ENCODE assay signal across 8 cellular contexts in genomic region chr3:53196575-53197407, GRCh38. TPM values are rescaled to one million over a fixed set of nuclear protein-coding genes. Genes with fewer than 3 reads are reported as not detected.
DNase-seq lines count a peak whose midpoint lies in the region; ATAC-seq and TF ChIP-seq lines count a peak whose summit lies in the region.

No MANE protein-coding gene starts in this region.

- H3K4me1 ChIP-seq in A673 (ENCODE audit: insufficient read depth, low read length, poor library complexity, severe bottlenecking) (peaks cover 5% of the 10 kb centered on the region), Peyer's patch (peaks cover 0 to 11% (median 4%) of the 10 kb centered on the region in 4 donors)

- H3K4me3 ChIP-seq in A673 (ENCODE audit: low read depth, low read length, poor library complexity, severe bottlenecking) (no peak overlapping the region), Peyer's patch (no peak overlapping the region), brain microvascular endothelial cell (ENCODE audit: low read depth, low read length) (no peak overlapping the region)

- ATAC-seq in GM19351 (IDR thresholded peaks at IDR 0.05; ENCODE audit: unreplicated experiment): peak; percentile 45
- no peak for ATAC-seq in HG02571 (IDR thresholded peaks at IDR 0.05; ENCODE audit: unreplicated experiment)

- POLR2A ChIA-PET in A673 (lab: Charles Lee; ENCODE audit: low non-redundant PET): interaction anchor here (0.6 kb wide), 1 partner anchor 1615 kb away, joined by 10 read pairs; no protein-coding TSS in a partner anchor

- DNase-seq in A673 (ENCODE audit: low spot score): peak; percentile 56
- DNase-seq in Peyer's patch: peak in 2 of 3 donors; percentile 82 to 86
- DNase-seq in brain microvascular endothelial cell: peak; percentile 82
- peak; percentile 34 to 50 (median 37) for DNase-seq in stimulated activated CD4-positive, alpha-beta T cell treated with anti-CD3 and anti-CD28 coated beads, Interleukin-12 subunit alpha, Interleukin-12 subunit beta, amount 100 ng/mL, for 48 hours (ENCODE audit: low read depth in 2 of 3, low spot score in 1 of 3)
- DNase-seq in NCI-H2107 treated with DMSO at 0.1 percent for 48 hours (lab: John Stamatoyannopoulos, UW; ENCODE audit: unreplicated experiment): no peak
- no peak for DNase-seq in NCI-H774 (lab: John Stamatoyannopoulos, UW)

- TF ChIP-seq CTCF in A673 (conservative IDR thresholded peaks at IDR 0.05; ENCODE audit: low read depth, low read length) (no peak), Peyer's patch (IDR thresholded peaks at IDR 0.05) (peak in 4 of 6 experiments; percentile 3 to 30 (median 18)), brain microvascular endothelial cell (IDR thresholded peaks at IDR 0.05; ENCODE audit: low read depth, low read length, missing control alignments) (no peak)

- CTCF ChIA-PET in A673 (lab: Charles Lee): interaction anchor here (2.1 kb wide), 1 partner anchor 82 kb away, joined by 7 read pairs; no protein-coding TSS in a partner anchor

- in situ Hi-C loops in brain microvascular endothelial cell (cut with HindIII; ENCODE audit: low pct_ligation_motif_present, low sequenced_read_pairs): no loop called here

- no peaks in the 10 kb centered on the region for H3K9me3 ChIP-seq in A673 (ENCODE audit: low read depth, low read length, poor library complexity, severe bottlenecking)
- no peaks in the 10 kb centered on the region for H3K9me3 ChIP-seq in Peyer's patch

- BruUV-seq in A673 (replicated peaks; lab: Mats Ljungman, UMichigan): no TSS peak

- H3K27ac ChIP-seq in A673 (ENCODE audit: low read depth, low read length, poor library complexity, severe bottlenecking) (no peak overlapping the region), Peyer's patch (peak overlapping the region in 1 of 4 donors; percentile 10), brain microvascular endothelial cell (peak overlapping the region; percentile 62)

- no peaks in the 10 kb centered on the region for H3K36me3 ChIP-seq in A673 (ENCODE audit: insufficient read depth, low read length, poor library complexity, severe bottlenecking)
- peaks cover 0 to 15% (median 0%) of the 10 kb centered on the region in 3 donors for H3K36me3 ChIP-seq in Peyer's patch
- H3K36me3 ChIP-seq in brain microvascular endothelial cell (replicated peaks): no peaks in the 10 kb centered on the region

- TF ChIP-seq POLR2A in Peyer's patch (IDR thresholded peaks at IDR 0.05): no peak

- H3K27me3 ChIP-seq in A673 (replicated peaks; ENCODE audit: insufficient read depth, low read depth, low read length, poor library complexity) (no peaks in the 10 kb centered on the region), Peyer's patch (no peaks in the 10 kb centered on the region), brain microvascular endothelial cell (replicated peaks) (no peaks in the 10 kb centered on the region)

- intact Hi-C loops in A673 (cut with micrococcal nuclease; ENCODE audit: unreplicated experiment): loop anchor here (1.0 to 2.0 kb wide), 2 partner anchors 62 to 82 kb away; no protein-coding TSS in a partner anchor

RNA-seq across cellular contexts. Expression of gene PRKCD, which starts 35.8 kb away (rescaled TPM):
- total RNA-seq in A673 (2021) (1.4 and 3.0 TPM in 2 replicates), Peyer's patch (10 to 100 TPM; 36.3 to 73.1 (median 70.6) TPM)

RNA-seq across cellular contexts. Expression of gene TKT, which starts 59.0 kb away (rescaled TPM):
- 186 and 196 TPM in 2 replicates for total RNA-seq in A673 (2021)
- total RNA-seq in Peyer's patch: 100 to 1,000 TPM; 130 to 171 (median 145) TPM

Comparison
In these comparisons a context has a peak if more than half of its experiments do, and no peak if none do; other contexts are left out.
1. DNase-seq: peak in A673 (single experiment), Peyer's patch (2 of 3), brain microvascular endothelial cell (single experiment) and stimulated activated CD4-positive, alpha-beta T cell treated with anti-CD3 and anti-CD28 coated beads, Interleukin-12 subunit alpha, Interleukin-12 subunit beta, amount 100 ng/mL, for 48 hours (3 of 3); none in NCI-H2107 treated with DMSO at 0.1 percent for 48 hours (single experiment) and NCI-H774 (single experiment).
2. CTCF ChIP-seq: peak in Peyer's patch (4 of 6); none in A673 (single experiment) and brain microvascular endothelial cell (single experiment).